9 cellular contexts compared by ENCODE assay signal in the genomic region with DNA sequence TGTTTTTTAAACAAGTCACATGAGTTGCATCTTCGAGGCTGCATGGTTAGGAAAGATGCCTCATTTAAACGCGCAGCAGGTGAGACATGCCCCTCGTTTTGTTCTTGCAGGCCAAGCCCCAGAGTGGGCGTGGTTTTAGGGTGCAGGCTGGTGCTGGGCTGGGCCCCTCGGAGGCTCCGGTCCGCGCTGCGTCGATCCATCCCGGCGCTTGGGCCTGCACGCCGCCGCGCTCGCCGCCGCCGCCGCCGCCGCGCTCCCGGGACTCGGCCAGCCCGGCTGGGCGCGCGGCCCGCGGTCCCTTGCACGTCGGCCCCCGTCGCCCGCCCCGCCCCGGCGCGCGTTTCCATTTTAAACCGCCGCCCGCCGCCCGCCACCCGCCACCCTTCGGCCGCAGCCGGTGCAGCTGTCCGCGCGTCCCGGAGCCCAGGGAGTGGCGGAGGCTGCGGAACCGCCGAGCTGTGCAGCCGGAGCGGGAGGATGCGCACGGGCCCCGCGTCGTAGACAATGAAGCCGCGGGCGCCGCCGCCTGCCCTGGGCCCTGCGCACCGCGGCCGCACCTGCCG.
A peak's percentile ranks its signal among the peaks of the same experiment; 100 is the strongest.
DNase-seq lines count a peak whose midpoint lies in the region; ATAC-seq and TF ChIP-seq lines count a peak whose summit lies in the region.
"Had no signal": no experiment of that assay in that cellular context is flagged by ENCODE, and none has a peak within 500 bp of the region (broad histone marks: within the 10 kb centered on the region; RNA-seq: fewer than 3 reads in every experiment).

No MANE protein-coding gene starts in this region.

- no peak overlapping the region; the same call in 1 of the 2 replicates for H3K27ac ChIP-seq in HEK293 (ENCODE audit: extremely low read depth, low read depth, low read length)
- H3K27ac ChIP-seq in Panc1 (ENCODE audit: low read length): no peak overlapping the region
- H3K27ac ChIP-seq in ascending aorta: no peak overlapping the region
- peak overlapping the region in 1 of 2 donors; percentile 35 for H3K27ac ChIP-seq in right atrium auricular region
- no peak overlapping the region for H3K27ac ChIP-seq in trophoblast cell (ENCODE audit: low read depth, low read length)

- no peak overlapping the region for H2BK5ac ChIP-seq in trophoblast cell (ENCODE audit: low read depth, low read length, poor library complexity)

- peak; percentile 93 for ATAC-seq in Panc1
- ATAC-seq in GM18520 (IDR thresholded peaks at IDR 0.05; ENCODE audit: unreplicated experiment): no peak
- ATAC-seq in HG03342 (IDR thresholded peaks at IDR 0.05; ENCODE audit: unreplicated experiment): no peak
- ATAC-seq: GM12878 had no signal

- POLR2A ChIA-PET in HEK293 (lab: Yijun Ruan, JAX) (no interaction called here), Panc1 (lab: Charles Lee) (no interaction called here)

- H3K4me1 ChIP-seq in HEK293 (ENCODE audit: control insufficient read depth, insufficient read depth, low read length) (peaks cover 3% of the 10 kb centered on the region; the same call in 1 of the 2 replicates), Panc1 (ENCODE audit: control insufficient read depth, insufficient read depth, low read length) (peaks cover 25% of the 10 kb centered on the region), ascending aorta (peaks cover 9 to 10% of the 10 kb centered on the region in 2 donors), right atrium auricular region (peaks cover 0 to 36% of the 10 kb centered on the region in 2 donors), trophoblast cell (ENCODE audit: control insufficient read depth in 1 of 2, insufficient read depth in 2 of 2, low read length in 2 of 2) (peaks cover 10 to 16% of the 10 kb centered on the region in 2 experiments)

- no peak overlapping the region for H2BK12ac ChIP-seq in trophoblast cell (ENCODE audit: low read length)

- H3K14ac ChIP-seq in trophoblast cell (ENCODE audit: low read length): no peak overlapping the region

- H4K12ac ChIP-seq in trophoblast cell (ENCODE audit: low read depth, low read length): no peak overlapping the region

- in situ Hi-C loops in ACHN (cut with HindIII; ENCODE audit: low pct_ligation_motif_present, low pct_unique_long_range_greater_than_20kb, low sequenced_read_pairs): no loop called here
- in situ Hi-C loops in Panc1 (cut with HindIII; ENCODE audit: low pct_unique_long_range_greater_than_20kb, low sequenced_read_pairs): no loop called here

- H3K4me3 ChIP-seq in HEK293 (ENCODE audit: low read depth, low read length) (peak overlapping the region; percentile 59), Panc1 (ENCODE audit: low read depth in 2 of 2, low read length in 2 of 2) (peak overlapping the region; percentile 31 to 53; a peak in 3 of 4 replicates), ascending aorta (peak overlapping the region; percentile 68 to 78), right atrium auricular region (peak overlapping the region; percentile 46 to 60), trophoblast cell (ENCODE audit: low read depth, low read length) (peak overlapping the region; percentile 82)
- H3K4me3 ChIP-seq: GM12878 had no signal

- H3K9me3 ChIP-seq in HEK293 (ENCODE audit: control insufficient read depth, insufficient read depth, low read depth, low read length) (no peaks in the 10 kb centered on the region), Panc1 (ENCODE audit: control insufficient read depth, insufficient read depth, low read depth, low read length) (no peaks in the 10 kb centered on the region), ascending aorta (no peaks in the 10 kb centered on the region), right atrium auricular region (no peaks in the 10 kb centered on the region), trophoblast cell (ENCODE audit: insufficient read depth, low read depth, low read length) (peaks cover 2% of the 10 kb centered on the region)

- no peak for TF ChIP-seq CTCF in HEK293 (tag by site-specific recombination; IDR thresholded peaks at IDR 0.05)
- TF ChIP-seq CTCF in Panc1 (IDR thresholded peaks at IDR 0.05): no peak
- TF ChIP-seq CTCF in ascending aorta (IDR thresholded peaks at IDR 0.05): no peak
- no peak for TF ChIP-seq CTCF in right atrium auricular region (IDR thresholded peaks at IDR 0.05)

- no peaks in the 10 kb centered on the region for H3K79me1 ChIP-seq in trophoblast cell (ENCODE audit: low read length)

- intact Hi-C loops in Panc1 (cut with micrococcal nuclease; ENCODE audit: unreplicated experiment) (no loop called here), ascending aorta (cut with DNase I) (loop anchor here (2.0 kb wide), 1 partner anchor 75 kb away; no protein-coding TSS in a partner anchor)

- H3K79me2 ChIP-seq in trophoblast cell (ENCODE audit: control insufficient read depth, insufficient read depth, low read length, poor library complexity): no peaks in the 10 kb centered on the region

- no CpG with 5 or more reads among the region's 77 CpGs for WGBS in trophoblast cell (ENCODE audit: extremely low coverage, insufficient coverage, insufficient read length)

- CTCF ChIA-PET in HEK293 (lab: Yijun Ruan, JAX) (interaction anchor here (1.1 to 2.4 kb wide), 2 partner anchors 26 to 74 kb away, joined by 3 to 17 read pairs; no protein-coding TSS in a partner anchor), Panc1 (lab: Charles Lee) (interaction anchor here (0.6 kb wide), 1 partner anchor 117 kb away, joined by 12 read pairs; no protein-coding TSS in a partner anchor)

- H3K36me3 ChIP-seq in HEK293 (ENCODE audit: control insufficient read depth in 2 of 2, insufficient read depth in 1 of 2, low read length in 2 of 2) (no peaks in the 10 kb centered on the region), Panc1 (ENCODE audit: control insufficient read depth, insufficient read depth, low read length) (no peaks in the 10 kb centered on the region), ascending aorta (no peaks in the 10 kb centered on the region), right atrium auricular region (no peaks in the 10 kb centered on the region), trophoblast cell (ENCODE audit: control insufficient read depth in 1 of 2, insufficient read depth in 2 of 2, low read length in 2 of 2) (no peaks in the 10 kb centered on the region)

- H3K9ac ChIP-seq in trophoblast cell (ENCODE audit: low read length): no peak overlapping the region

- no peak overlapping the region for H4K91ac ChIP-seq in trophoblast cell (ENCODE audit: low read depth, low read length)

- no peak overlapping the region for H3K23ac ChIP-seq in trophoblast cell (ENCODE audit: low read length)

- no TSS peak for BruUV-seq in Panc1 (replicated peaks; lab: Mats Ljungman, UMichigan)

- H2AFZ ChIP-seq in trophoblast cell (ENCODE audit: insufficient read depth, low read length, poor library complexity): peak overlapping the region; percentile 45

- H2AK5ac ChIP-seq in trophoblast cell (ENCODE audit: low read length): no peak overlapping the region

- H3K27me3 ChIP-seq in Panc1 (ENCODE audit: control insufficient read depth, insufficient read depth, low read length) (no peaks in the 10 kb centered on the region), ascending aorta (no peaks in the 10 kb centered on the region), right atrium auricular region (no peaks in the 10 kb centered on the region), trophoblast cell (ENCODE audit: insufficient read depth, low read length) (peaks cover 19% of the 10 kb centered on the region)

- no peak overlapping the region for H4K8ac ChIP-seq in trophoblast cell (ENCODE audit: low read depth, low read length)

- no peak overlapping the region for H2BK120ac ChIP-seq in trophoblast cell (ENCODE audit: insufficient read depth, low read length, poor library complexity)

- no peak overlapping the region for H3K18ac ChIP-seq in trophoblast cell (ENCODE audit: low read length)

- DNase-seq in ACHN: peak; percentile 80
- no peak for DNase-seq in Panc1 (ENCODE audit: low read depth, low spot score)
- peak in 1 of 2 donors; percentile 71 for DNase-seq in ascending aorta (ENCODE audit: low spot score in 2 of 2)
- no peak for DNase-seq in right atrium auricular region (ENCODE audit: low spot score)
- DNase-seq in trophoblast cell: peak; percentile 33 to 71

- peak overlapping the region; percentile 75 for H3K4me2 ChIP-seq in trophoblast cell (ENCODE audit: low read length)

- H3K4ac ChIP-seq in trophoblast cell (ENCODE audit: low read depth, low read length): no peak overlapping the region

TF ChIP-seq in HEK293, 187 proteins besides CTCF, POLR2A, EP300 and RAD21 (continues in another document):
- TF ChIP-seq GLIS2 (tag by site-specific recombination; IDR thresholded peaks at IDR 0.05): no peak
- TF ChIP-seq ZBTB20 (tag by site-specific recombination; IDR thresholded peaks at IDR 0.05): no peak
- TF ChIP-seq ZNF701 (tag by site-specific recombination; IDR thresholded peaks at IDR 0.05): no peak
- no peak for TF ChIP-seq ZNF785 (tag by site-specific recombination; IDR thresholded peaks at IDR 0.05)
- no peak for TF ChIP-seq ZNF658 (tag by site-specific recombination; IDR thresholded peaks at IDR 0.05)
- no peak for TF ChIP-seq KLF10 (tag by site-specific recombination; IDR thresholded peaks at IDR 0.05)
- TF ChIP-seq ZNF184 (tag by site-specific recombination; IDR thresholded peaks at IDR 0.05): no peak
- TF ChIP-seq, protein P1, sequence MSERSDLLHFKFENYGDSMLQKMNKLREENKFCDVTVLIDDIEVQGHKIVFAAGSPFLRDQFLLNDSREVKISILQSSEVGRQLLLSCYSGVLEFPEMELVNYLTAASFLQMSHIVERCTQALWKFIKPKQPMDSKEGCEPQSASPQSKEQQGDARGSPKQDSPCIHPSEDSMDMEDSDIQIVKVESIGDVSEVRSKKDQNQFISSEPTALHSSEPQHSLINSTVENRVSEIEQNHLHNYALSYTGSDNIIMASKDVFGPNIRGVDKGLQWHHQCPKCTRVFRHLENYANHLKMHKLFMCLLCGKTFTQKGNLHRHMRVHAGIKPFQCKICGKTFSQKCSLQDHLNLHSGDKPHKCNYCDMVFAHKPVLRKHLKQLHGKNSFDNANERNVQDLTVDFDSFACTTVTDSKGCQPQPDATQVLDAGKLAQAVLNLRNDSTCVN (tag by site-specific recombination; optimal IDR thresholded peaks at IDR 0.05): no peak
- TF ChIP-seq, protein P2, sequence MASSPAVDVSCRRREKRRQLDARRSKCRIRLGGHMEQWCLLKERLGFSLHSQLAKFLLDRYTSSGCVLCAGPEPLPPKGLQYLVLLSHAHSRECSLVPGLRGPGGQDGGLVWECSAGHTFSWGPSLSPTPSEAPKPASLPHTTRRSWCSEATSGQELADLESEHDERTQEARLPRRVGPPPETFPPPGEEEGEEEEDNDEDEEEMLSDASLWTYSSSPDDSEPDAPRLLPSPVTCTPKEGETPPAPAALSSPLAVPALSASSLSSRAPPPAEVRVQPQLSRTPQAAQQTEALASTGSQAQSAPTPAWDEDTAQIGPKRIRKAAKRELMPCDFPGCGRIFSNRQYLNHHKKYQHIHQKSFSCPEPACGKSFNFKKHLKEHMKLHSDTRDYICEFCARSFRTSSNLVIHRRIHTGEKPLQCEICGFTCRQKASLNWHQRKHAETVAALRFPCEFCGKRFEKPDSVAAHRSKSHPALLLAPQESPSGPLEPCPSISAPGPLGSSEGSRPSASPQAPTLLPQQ (tag by site-specific recombination; IDR thresholded peaks at IDR 0.05): peak; percentile 55; the same call in 1 of the 2 replicates
- no peak for TF ChIP-seq ZNF16 (tag by site-specific recombination; IDR thresholded peaks at IDR 0.05; ENCODE audit: low read depth)

Comparison
In these comparisons a context has a peak if more than half of its experiments do, and no peak if none do; other contexts are left out.
1. DNase-seq: peak in ACHN (single experiment) and trophoblast cell (2 of 2); none in Panc1 (single experiment) and right atrium auricular region (single experiment).
2. Peak in every context shown above with its lines, with median percentiles within 50 percentile points of each other: H3K4me3 ChIP-seq.